In the genomic region with DNA sequence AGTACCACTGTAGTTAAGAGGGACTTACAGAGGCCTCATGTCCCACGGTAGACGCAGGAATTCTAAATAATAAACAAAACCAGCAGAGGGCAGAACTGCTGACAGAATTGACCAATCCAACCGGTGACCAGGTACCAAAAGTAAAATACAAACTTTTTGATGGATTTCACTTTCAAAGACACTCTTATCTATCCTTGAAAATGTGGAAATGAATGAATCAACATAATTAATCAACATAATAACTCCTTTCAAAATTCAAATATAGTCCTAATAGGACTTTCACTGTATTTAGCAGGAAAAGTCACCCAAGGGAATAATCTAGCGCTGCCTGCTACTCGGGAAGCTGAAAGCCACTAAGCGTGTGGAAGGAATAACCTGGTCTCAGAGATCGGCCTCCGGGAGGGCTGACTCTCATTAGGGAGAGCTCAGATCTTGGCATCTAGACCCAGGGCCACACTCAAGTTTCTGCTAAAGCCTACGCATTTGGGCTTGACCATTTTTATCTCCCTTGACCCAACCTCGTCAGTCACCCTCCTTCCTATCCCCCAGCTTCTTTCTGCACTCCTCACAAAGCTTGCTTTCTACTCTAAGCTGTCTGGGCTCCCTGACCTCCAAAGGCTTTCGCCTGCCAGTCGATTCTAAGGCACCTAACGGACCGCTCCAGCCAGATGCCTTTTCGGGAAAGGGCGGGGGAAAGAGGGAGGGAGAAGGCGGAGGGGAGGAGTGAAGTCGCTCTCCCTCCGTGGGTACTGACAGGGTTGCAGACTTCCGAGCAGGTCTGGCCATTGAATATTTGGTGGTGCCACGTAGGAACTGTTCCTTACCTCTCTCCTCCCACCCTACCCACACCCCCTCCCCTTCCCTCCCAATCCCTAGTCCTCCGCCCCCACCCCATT, we compare ENCODE assay signal across 9 cellular contexts. TPM values are rescaled to one million over a fixed set of nuclear protein-coding genes. Genes with fewer than 3 reads are reported as not detected.
DNase-seq lines count a peak whose midpoint lies in the region; ATAC-seq, FAIRE-seq and TF ChIP-seq lines count a peak whose summit lies in the region.
"Had no signal": no experiment of that assay in that cellular context is flagged by ENCODE, and none has a peak within 500 bp of the region (broad histone marks: within the 10 kb centered on the region; RNA-seq: fewer than 3 reads in every experiment).

No MANE protein-coding gene starts in this region.

- no peaks in the 10 kb centered on the region for H4K20me1 ChIP-seq in keratinocyte (ENCODE audit: control insufficient read depth, extremely low read depth, insufficient read depth, low read length)

- H3K9ac ChIP-seq in keratinocyte (ENCODE audit: control insufficient read depth, extremely low read depth, insufficient read depth, low read length): no peak overlapping the region

- peaks cover 16% of the 10 kb centered on the region for H3K4me1 Mint-ChIP-seq in stimulated activated naive CD8-positive, alpha-beta T cell treated with anti-CD3 and anti-CD28 coated beads, Interleukin-15, amount 100 ng/mL, for 72 hours

- H3K4me2 ChIP-seq in keratinocyte (ENCODE audit: control insufficient read depth, extremely low read depth, insufficient read depth, low read depth, low read length): peak overlapping the region; percentile 62

- no peaks in the 10 kb centered on the region for H3K36me3 ChIP-seq in BE2C
- no peaks in the 10 kb centered on the region for H3K36me3 ChIP-seq in breast epithelium
- no peaks in the 10 kb centered on the region for H3K36me3 ChIP-seq in keratinocyte (ENCODE audit: control insufficient read depth in 2 of 2, extremely low read depth in 1 of 2, insufficient read depth in 2 of 2, low read length in 2 of 2)

- H3K9me3 ChIP-seq in BE2C: no peaks in the 10 kb centered on the region
- H3K9me3 ChIP-seq in breast epithelium: no peaks in the 10 kb centered on the region
- no peaks in the 10 kb centered on the region for H3K9me3 ChIP-seq in keratinocyte (ENCODE audit: control insufficient read depth, low read depth, low read length)

- H3K27me3 ChIP-seq in BE2C (no peaks in the 10 kb centered on the region), breast epithelium (peaks cover 0 to 4% of the 10 kb centered on the region in 2 donors), keratinocyte (ENCODE audit: control insufficient read depth, extremely low read depth, insufficient read depth, low read length) (peaks cover 7% of the 10 kb centered on the region)

- DNase-seq in BE2C (peak; percentile 58), NCI-H345 treated with DMSO at 0.1 percent for 48 hours (lab: John Stamatoyannopoulos, UW; ENCODE audit: unreplicated experiment) (peak; percentile 51), breast epithelium (ENCODE audit: low spot score in 2 of 2) (no peak), keratinocyte (ENCODE audit: low read depth, low spot score) (no peak)
- DNase-seq in stimulated activated naive CD8-positive, alpha-beta T cell treated with anti-CD3 and anti-CD28 coated beads, Interleukin-15, amount 100 ng/mL, for 72 hours: peak in 1 of 2 donors; percentile 2
- DNase-seq in activated CD8-positive, alpha-beta memory T cell treated with anti-CD3 and anti-CD28 coated beads for 24 hours: no peak

- FAIRE-seq in keratinocyte (lab: Jason Lieb, UNC): no peak

- ATAC-seq in GM18858 (IDR thresholded peaks at IDR 0.05; ENCODE audit: unreplicated experiment): peak; percentile 77
- ATAC-seq in HG03039 (IDR thresholded peaks at IDR 0.05; ENCODE audit: unreplicated experiment): peak; percentile 79
- peak; percentile 18 for ATAC-seq in stimulated activated naive CD8-positive, alpha-beta T cell treated with anti-CD3 and anti-CD28 coated beads, Interleukin-15, amount 100 ng/mL, for 72 hours

- H3K4me3 ChIP-seq in BE2C (ENCODE audit: low read depth, low read length): peak overlapping the region; percentile 91
- peak overlapping the region; percentile 37 to 62 (median 47) for H3K4me3 ChIP-seq in breast epithelium
- peak overlapping the region; percentile 4 to 55 (median 20) for H3K4me3 ChIP-seq in keratinocyte (ENCODE audit: control insufficient read depth in 2 of 3, extremely low read depth in 1 of 3, insufficient read depth in 2 of 3, low read depth in 1 of 3, low read length in 3 of 3)

- H3K27ac Mint-ChIP-seq in stimulated activated naive CD8-positive, alpha-beta T cell treated with anti-CD3 and anti-CD28 coated beads, Interleukin-15, amount 100 ng/mL, for 72 hours: no peak overlapping the region
- H3K27ac Mint-ChIP-seq: T-helper 1 cell treated with Interleukin-12 subunit alpha and Interleukin-12 subunit beta and Interleukin-4 antibody, amounts not matched to agents 30 μg/mL and 1 μg/mL, for 36 hours had no signal

- no peaks in the 10 kb centered on the region for H3K9me1 ChIP-seq in keratinocyte (ENCODE audit: control insufficient read depth, extremely low read depth, insufficient read depth, low read length)

- peaks cover 35% of the 10 kb centered on the region for H3K27me3 Mint-ChIP-seq in stimulated activated naive CD8-positive, alpha-beta T cell treated with anti-CD3 and anti-CD28 coated beads, Interleukin-15, amount 100 ng/mL, for 72 hours

- H3K79me2 ChIP-seq in keratinocyte (ENCODE audit: control insufficient read depth, insufficient read depth, low read length): no peaks in the 10 kb centered on the region

- TF ChIP-seq POLR2A in breast epithelium (IDR thresholded peaks at IDR 0.05): no peak

- H3K9me3 Mint-ChIP-seq in stimulated activated naive CD8-positive, alpha-beta T cell treated with anti-CD3 and anti-CD28 coated beads, Interleukin-15, amount 100 ng/mL, for 72 hours: peaks cover 0 to 6% of the 10 kb centered on the region in 2 donors
- H3K9me3 Mint-ChIP-seq: T-helper 1 cell treated with Interleukin-12 subunit alpha and Interleukin-12 subunit beta and Interleukin-4 antibody, amounts not matched to agents 30 μg/mL and 1 μg/mL, for 36 hours had no signal

- TF ChIP-seq CTCF in BE2C (IDR thresholded peaks at IDR 0.05; ENCODE audit: low read depth, low read length) (peak; percentile 67), breast epithelium (IDR thresholded peaks at IDR 0.05) (peak in 2 of 3 donors; percentile 28 to 56), keratinocyte (optimal IDR thresholded peaks at IDR 0.05 in 1 of 3, IDR thresholded peaks at IDR 0.05 in 1 of 3, conservative IDR thresholded peaks at IDR 0.05 in 1 of 3; ENCODE audit: extremely low read depth in 1 of 3, insufficient read depth in 2 of 3, low read length in 3 of 3) (peak; percentile 32 to 43 (median 33))

- peak overlapping the region; percentile 55 for H2AFZ ChIP-seq in keratinocyte (ENCODE audit: control insufficient read depth, low read length)

- intact Hi-C loops in breast epithelium (cut with DNase I; ENCODE audit: low total_unique reads): loop anchor here (5.0 kb wide), 1 partner anchor 1359 kb away; no protein-coding TSS in a partner anchor

- H3K27ac ChIP-seq in breast epithelium (peak overlapping the region in 1 of 2 donors; percentile 4), keratinocyte (ENCODE audit: control insufficient read depth, insufficient read depth, low read length) (no peak overlapping the region)

- H3K4me3 Mint-ChIP-seq in stimulated activated naive CD8-positive, alpha-beta T cell treated with anti-CD3 and anti-CD28 coated beads, Interleukin-15, amount 100 ng/mL, for 72 hours: peak overlapping the region in 1 of 2 donors; percentile 35
- H3K4me3 Mint-ChIP-seq: T-helper 1 cell treated with Interleukin-12 subunit alpha and Interleukin-12 subunit beta and Interleukin-4 antibody, amounts not matched to agents 30 μg/mL and 1 μg/mL, for 36 hours had no signal

- H3K4me1 ChIP-seq in BE2C (no peaks in the 10 kb centered on the region), breast epithelium (no peaks in the 10 kb centered on the region), keratinocyte (ENCODE audit: control insufficient read depth, extremely low read depth, insufficient read depth, low read length) (peaks cover 3% of the 10 kb centered on the region)

- dilution Hi-C loops in keratinocyte (cut with MboI; ENCODE audit: extremely low pct_ligation_motif_present, low sequenced_read_pairs): no loop called here

RNA-seq across cellular contexts. Expression of a gene that starts 1.6 kb away (rescaled TPM):
- polyA plus RNA-seq in BE2C (2012; ENCODE audit: insufficient read depth, insufficient read length, low read depth): not detected
- total RNA-seq in breast epithelium: under 1 TPM; 0.48 to 0.98 (median 0.88) TPM
- polyA plus RNA-seq in keratinocyte: 0.06 to 0.37 TPM (median 0.06 TPM) in 3 replicates
- polyA plus RNA-seq in keratinocyte (2011; ENCODE audit: low read depth): not detected
- polyA plus RNA-seq in keratinocyte (2011; cell fraction: cytosol; rRNA removed): 0.05 and 0.15 TPM in 2 replicates
- polyA plus RNA-seq in keratinocyte (2011; cell fraction: nucleus; rRNA removed): 0.23 and 0.41 TPM in 2 replicates
- 0.16 TPM in 1 of 2 replicates, not detected in the other for polyA plus RNA-seq in keratinocyte (2012; ENCODE audit: low replicate concordance)
- not detected in 3 replicates for polyA minus RNA-seq in keratinocyte
- not detected for polyA minus RNA-seq in keratinocyte (2011; cell fraction: cytosol; rRNA and poly(A)+ RNA removed)
- polyA minus RNA-seq in keratinocyte (2011; cell fraction: nucleus; rRNA and poly(A)+ RNA removed): not detected in 2 replicates

Comparison
In these comparisons a context has a peak if more than half of its experiments do, and no peak if none do; other contexts are left out.
1. DNase-seq: peak in BE2C (single experiment) and NCI-H345 treated with DMSO at 0.1 percent for 48 hours (single experiment); none in breast epithelium (0 of 2), keratinocyte (single experiment) and activated CD8-positive, alpha-beta memory T cell treated with anti-CD3 and anti-CD28 coated beads for 24 hours (single experiment).
2. H3K4me3 ChIP-seq: peak in every context shown above with its lines; median percentile 91 in BE2C; 47 in breast epithelium; 20 in keratinocyte.
3. ATAC-seq: peak in every context shown above with its lines; median percentile 79 in HG03039; 77 in GM18858; 18 in stimulated activated naive CD8-positive, alpha-beta T cell treated with anti-CD3 and anti-CD28 coated beads, Interleukin-15, amount 100 ng/mL, for 72 hours.
4. Peak in every context shown above with its lines, with median percentiles within 50 percentile points of each other: CTCF ChIP-seq.